18 cellular contexts compared by ENCODE assay signal in genomic region chr12:122009741-122010140, GRCh38. TPM values are rescaled to one million over a fixed set of nuclear protein-coding genes. Genes with fewer than 3 reads are reported as not detected.
DNase-seq lines count a peak whose midpoint lies in the region; ATAC-seq and TF ChIP-seq lines count a peak whose summit lies in the region.
"Had no signal": no experiment of that assay in that cellular context is flagged by ENCODE, and none has a peak within 500 bp of the region (broad histone marks: within the 10 kb centered on the region; RNA-seq: fewer than 3 reads in every experiment).

No MANE protein-coding gene starts in this region.

- H3K79me1 ChIP-seq in neuronal stem cell (ENCODE audit: low read depth, low read length) = no peaks in the 10 kb centered on the region

- intact Hi-C loops in activated B cell treated with CpG ODN at 0.5 μM for 24 hours (cut with micrococcal nuclease) = loop anchor here (1.0 kb wide), 1 partner anchor 12 kb away; the partner anchor contains the start of gene BCL7A
- intact Hi-C loops in left ventricle myocardium inferior (cut with micrococcal nuclease) = no loop called here
- intact Hi-C loops in naive thymus-derived CD4-positive, alpha-beta T cell (cut with micrococcal nuclease) = loop anchor here in 1 of 2 donors (5.0 kb wide), 1 partner anchor 92 kb away; the partner anchor contains the start of gene CFAP251

- H3K27ac Mint-ChIP-seq in activated B cell treated with CpG ODN at 0.5 μM for 24 hours = no peak overlapping the region
- no peak overlapping the region for H3K27ac Mint-ChIP-seq in natural killer cell treated with Interleukin-12 subunit alpha and Interleukin-12 subunit beta and Interleukin-15 and Interleukin-18, amount 100 ng/mL, for 72 hours
- no peak overlapping the region for H3K27ac Mint-ChIP-seq in naive thymus-derived CD4-positive, alpha-beta T cell
- H3K27ac Mint-ChIP-seq: CD4-positive, alpha-beta memory T cell had no signal

- H3K9ac ChIP-seq in neuronal stem cell (ENCODE audit: low read depth, low read length, poor library complexity) = no peak overlapping the region

- no peak overlapping the region for H2AFZ ChIP-seq in neuronal stem cell (ENCODE audit: low read length)

- peak overlapping the region; percentile 41 for H3K18ac ChIP-seq in neuronal stem cell (ENCODE audit: low read length)

- DNase-seq in activated B cell treated with CpG ODN at 0.5 μM for 24 hours (no peak), neuronal stem cell (ENCODE audit: low spot score) (no peak), left ventricle myocardium inferior (no peak), MG63 (no peak)
- DNase-seq in natural killer cell treated with Interleukin-12 subunit alpha and Interleukin-12 subunit beta and Interleukin-15 and Interleukin-18, amount 100 ng/mL, for 72 hours (ENCODE audit: low spot score) = no peak
- DNase-seq in naive thymus-derived CD4-positive, alpha-beta T cell = no peak
- DNase-seq: CD4-positive, alpha-beta memory T cell; DMS79; GOT3; NCI-H1417; NCI-H187 treated with DMSO at 0.1 percent for 48 hours; NCI-H526 treated with DMSO at 0.1 percent for 48 hours; PC-3; SJCRH30; SW 1271 had no signal

- peaks cover 1 to 6% of the 10 kb centered on the region in 2 donors for H3K9me3 ChIP-seq in neuronal stem cell (replicated peaks in 1 of 2; ENCODE audit: control insufficient read depth in 2 of 2, insufficient read depth in 1 of 2, low read depth in 1 of 2, low read length in 2 of 2)
- H3K9me3 ChIP-seq in left ventricle myocardium inferior (replicated peaks) = no peaks in the 10 kb centered on the region
- H3K9me3 ChIP-seq in MG63 = no peaks in the 10 kb centered on the region
- H3K9me3 ChIP-seq in naive thymus-derived CD4-positive, alpha-beta T cell (ENCODE audit: control insufficient read depth in 2 of 3, low read length in 3 of 3) = no peaks in the 10 kb centered on the region
- H3K9me3 ChIP-seq: SJCRH30 had no signal

- no peak overlapping the region for H3K4me3 Mint-ChIP-seq in activated B cell treated with CpG ODN at 0.5 μM for 24 hours
- no peak overlapping the region for H3K4me3 Mint-ChIP-seq in natural killer cell treated with Interleukin-12 subunit alpha and Interleukin-12 subunit beta and Interleukin-15 and Interleukin-18, amount 100 ng/mL, for 72 hours
- no peak overlapping the region for H3K4me3 Mint-ChIP-seq in naive thymus-derived CD4-positive, alpha-beta T cell
- H3K4me3 Mint-ChIP-seq: CD4-positive, alpha-beta memory T cell had no signal

- H2AK5ac ChIP-seq in neuronal stem cell (ENCODE audit: low read depth, low read length) = peak overlapping the region; percentile 57

- ATAC-seq in HG02759 (IDR thresholded peaks at IDR 0.05; ENCODE audit: unreplicated experiment) (peak; percentile 61), activated B cell treated with CpG ODN at 0.5 μM for 24 hours (ENCODE audit: low read depth) (peak; percentile 46)
- ATAC-seq in natural killer cell treated with Interleukin-12 subunit alpha and Interleukin-12 subunit beta and Interleukin-15 and Interleukin-18, amount 100 ng/mL, for 72 hours = no peak
- ATAC-seq in naive thymus-derived CD4-positive, alpha-beta T cell = no peak
- ATAC-seq: PC-3 had no signal

- no peak overlapping the region for H4K91ac ChIP-seq in neuronal stem cell (ENCODE audit: low read depth, low read length, poor library complexity)

- H3K4me1 Mint-ChIP-seq in activated B cell treated with CpG ODN at 0.5 μM for 24 hours = peaks cover 59% of the 10 kb centered on the region
- H3K4me1 Mint-ChIP-seq in natural killer cell treated with Interleukin-12 subunit alpha and Interleukin-12 subunit beta and Interleukin-15 and Interleukin-18, amount 100 ng/mL, for 72 hours (ENCODE audit: low read depth in 2 of 2) = peaks cover 6 to 10% of the 10 kb centered on the region in 2 donors
- H3K4me1 Mint-ChIP-seq in naive thymus-derived CD4-positive, alpha-beta T cell = peaks cover 9 to 29% (median 10%) of the 10 kb centered on the region in 7 donors

- H3K36me3 Mint-ChIP-seq in activated B cell treated with CpG ODN at 0.5 μM for 24 hours (ENCODE audit: low read depth) = no peaks in the 10 kb centered on the region
- no peaks in the 10 kb centered on the region for H3K36me3 Mint-ChIP-seq in natural killer cell treated with Interleukin-12 subunit alpha and Interleukin-12 subunit beta and Interleukin-15 and Interleukin-18, amount 100 ng/mL, for 72 hours
- no peaks in the 10 kb centered on the region for H3K36me3 Mint-ChIP-seq in naive thymus-derived CD4-positive, alpha-beta T cell
- H3K36me3 Mint-ChIP-seq: CD4-positive, alpha-beta memory T cell; IgD-negative memory B cell had no signal

- H4K8ac ChIP-seq in neuronal stem cell (ENCODE audit: low read depth, low read length) = no peak overlapping the region

- no peak overlapping the region for H3K14ac ChIP-seq in neuronal stem cell (ENCODE audit: low read length)

- no peak overlapping the region for H2BK15ac ChIP-seq in neuronal stem cell (ENCODE audit: low read length)

- H2BK5ac ChIP-seq in neuronal stem cell (ENCODE audit: low read length) = no peak overlapping the region

- CTCF ChIA-PET in activated B cell treated with CpG ODN at 0.5 μM for 24 hours (lab: Charles Lee) = no interaction called here
- CTCF ChIA-PET in naive thymus-derived CD4-positive, alpha-beta T cell (lab: Charles Lee) = no interaction called here

- no CpG with 5 or more reads among the region's 9 CpGs for WGBS in neuronal stem cell (ENCODE audit: extremely low coverage in 2 of 2, insufficient read length in 2 of 2, insufficient replicate concordance in 1 of 2), 2 donors

- H3K4ac ChIP-seq in neuronal stem cell (ENCODE audit: low read length) = no peak overlapping the region

- no peak overlapping the region for H2BK120ac ChIP-seq in neuronal stem cell (ENCODE audit: low read depth, low read length)

- H3K27me3 ChIP-seq in neuronal stem cell (ENCODE audit: control insufficient read depth in 3 of 3, insufficient read depth in 3 of 3, low read depth in 1 of 3, low read length in 3 of 3) (no peaks in the 10 kb centered on the region), left ventricle myocardium inferior (ENCODE audit: low read depth) (no peaks in the 10 kb centered on the region), MG63 (no peaks in the 10 kb centered on the region)
- no peaks in the 10 kb centered on the region for H3K27me3 ChIP-seq in naive thymus-derived CD4-positive, alpha-beta T cell (ENCODE audit: control insufficient read depth in 2 of 2, insufficient read depth in 2 of 2, low read length in 2 of 2)
- H3K27me3 ChIP-seq: SJCRH30 had no signal

- H3K4me3 ChIP-seq in neuronal stem cell (ENCODE audit: low read length in 2 of 2) (no peak overlapping the region), left ventricle myocardium inferior (no peak overlapping the region), MG63 (no peak overlapping the region)
- no peak overlapping the region for H3K4me3 ChIP-seq in naive thymus-derived CD4-positive, alpha-beta T cell (ENCODE audit: low read length)
- H3K4me3 ChIP-seq: SJCRH30 had no signal

- H3K4me1 ChIP-seq in neuronal stem cell (ENCODE audit: control insufficient read depth in 2 of 2, insufficient read depth in 1 of 2, low read depth in 1 of 2, low read length in 2 of 2) (no peaks in the 10 kb centered on the region), left ventricle myocardium inferior (peaks cover 12% of the 10 kb centered on the region)
- peaks cover 11 to 22% of the 10 kb centered on the region in 2 donors for H3K4me1 ChIP-seq in naive thymus-derived CD4-positive, alpha-beta T cell (ENCODE audit: control insufficient read depth in 2 of 2, insufficient read depth in 2 of 2, low read length in 2 of 2)

- H3K23ac ChIP-seq in neuronal stem cell (ENCODE audit: low read depth, low read length, poor library complexity) = no peak overlapping the region

- TF ChIP-seq CTCF in activated B cell treated with CpG ODN at 0.5 μM for 24 hours (IDR thresholded peaks at IDR 0.05) (no peak), left ventricle myocardium inferior (IDR thresholded peaks at IDR 0.05; ENCODE audit: borderline replicate concordance) (no peak)

- H3K9me3 Mint-ChIP-seq in activated B cell treated with CpG ODN at 0.5 μM for 24 hours = no peaks in the 10 kb centered on the region
- H3K9me3 Mint-ChIP-seq in natural killer cell treated with Interleukin-12 subunit alpha and Interleukin-12 subunit beta and Interleukin-15 and Interleukin-18, amount 100 ng/mL, for 72 hours = no peaks in the 10 kb centered on the region
- H3K9me3 Mint-ChIP-seq in naive thymus-derived CD4-positive, alpha-beta T cell = no peaks in the 10 kb centered on the region
- H3K9me3 Mint-ChIP-seq: CD4-positive, alpha-beta memory T cell; IgD-negative memory B cell had no signal

- H3K36me3 ChIP-seq in neuronal stem cell (replicated peaks in 1 of 2; ENCODE audit: control insufficient read depth in 2 of 2, insufficient read depth in 2 of 2, low read length in 2 of 2) (no peaks in the 10 kb centered on the region), left ventricle myocardium inferior (no peaks in the 10 kb centered on the region), MG63 (no peaks in the 10 kb centered on the region)
- no peaks in the 10 kb centered on the region for H3K36me3 ChIP-seq in naive thymus-derived CD4-positive, alpha-beta T cell (ENCODE audit: control insufficient read depth in 2 of 3, insufficient read depth in 3 of 3, low read length in 3 of 3)
- H3K36me3 ChIP-seq: SJCRH30 had no signal

- no peak overlapping the region for H2BK12ac ChIP-seq in neuronal stem cell (ENCODE audit: low read length)

- H3K27me3 Mint-ChIP-seq in activated B cell treated with CpG ODN at 0.5 μM for 24 hours = peaks cover 3% of the 10 kb centered on the region
- H3K27me3 Mint-ChIP-seq in natural killer cell treated with Interleukin-12 subunit alpha and Interleukin-12 subunit beta and Interleukin-15 and Interleukin-18, amount 100 ng/mL, for 72 hours = peaks cover 12% of the 10 kb centered on the region in 2 donors
- peaks cover 0 to 19% (median 4%) of the 10 kb centered on the region in 5 donors for H3K27me3 Mint-ChIP-seq in naive thymus-derived CD4-positive, alpha-beta T cell

- POLR2A ChIA-PET in activated B cell treated with CpG ODN at 0.5 μM for 24 hours (lab: Charles Lee) = interaction anchor here (1.1 to 9.1 kb wide), 4 partner anchors 16 to 30 kb away, joined by 4 to 216 read pairs (median 68); partner anchors contain the start of gene BCL7A
- POLR2A ChIA-PET in naive thymus-derived CD4-positive, alpha-beta T cell (lab: Charles Lee) = interaction anchor here (0.9 kb wide), 1 partner anchor 11 kb away, joined by 3 read pairs; no protein-coding TSS in a partner anchor

- H3K27ac ChIP-seq in neuronal stem cell (replicated peaks; ENCODE audit: low read length) = no peak overlapping the region
- H3K27ac ChIP-seq in left ventricle myocardium inferior (replicated peaks) = no peak overlapping the region
- no peak overlapping the region for H3K27ac ChIP-seq in naive thymus-derived CD4-positive, alpha-beta T cell (ENCODE audit: low read depth, low read length)
- H3K27ac ChIP-seq: HL-60, SJCRH30 had no signal

- no peak overlapping the region for H3K4me2 ChIP-seq in neuronal stem cell (ENCODE audit: insufficient read depth, low read length, poor library complexity, severe bottlenecking)

RNA-seq across cellular contexts. Expression of gene BCL7A, which starts 11.9 kb away (rescaled TPM):
- total RNA-seq in activated B cell treated with CpG ODN at 0.5 μM for 24 hours = 38.6 and 41.4 TPM in 2 replicates
- polyA plus RNA-seq in neuronal stem cell (2013, experiment 1 of 2) = 31.6 TPM
- 32.9 TPM for polyA plus RNA-seq in neuronal stem cell (2013, experiment 2 of 2)
- 11.2 TPM for total RNA-seq in left ventricle myocardium inferior
- total RNA-seq in MG63 (2014; rRNA removed; shearing (Covaris generic); ENCODE audit: low replicate concordance) = 1.8 and 2.4 TPM in 2 replicates
- under 1 TPM; 0.33 to 0.69 TPM for total RNA-seq in natural killer cell treated with Interleukin-12 subunit alpha and Interleukin-12 subunit beta and Interleukin-15 and Interleukin-18, amount 100 ng/mL, for 72 hours
- total RNA-seq in naive thymus-derived CD4-positive, alpha-beta T cell = 1 to 10 TPM; 4.1 to 6.6 (median 5.4) TPM
- 10 to 100 TPM in 1 of 2 donors, 1 to 10 TPM in 1; 4.0 to 11.9 TPM for polyA plus RNA-seq in naive thymus-derived CD4-positive, alpha-beta T cell

Comparison
In these comparisons a context has a peak if more than half of its experiments do, and no peak if none do; other contexts are left out.
1. ATAC-seq: peak in HG02759 (single experiment) and activated B cell treated with CpG ODN at 0.5 μM for 24 hours (single experiment); none in natural killer cell treated with Interleukin-12 subunit alpha and Interleukin-12 subunit beta and Interleukin-15 and Interleukin-18, amount 100 ng/mL, for 72 hours (0 of 2) and naive thymus-derived CD4-positive, alpha-beta T cell (single experiment).